ENCODE assay signal across 9 cellular contexts in genomic region chr1:6445062-6445763, GRCh38. TPM values are rescaled to one million over a fixed set of nuclear protein-coding genes. Genes with fewer than 3 reads are reported as not detected.
DNase-seq lines count a peak whose midpoint lies in the region; ATAC-seq and TF ChIP-seq lines count a peak whose summit lies in the region.
"Had no signal": no experiment of that assay in that cellular context is flagged by ENCODE, and none has a peak within 500 bp of the region (broad histone marks: within the 10 kb centered on the region; RNA-seq: fewer than 3 reads in every experiment).

No MANE protein-coding gene starts in this region.

- no peaks in the 10 kb centered on the region for H3K36me3 ChIP-seq in lung (ENCODE audit: control insufficient read depth in 2 of 2, insufficient read depth in 2 of 2, low read length in 2 of 2)

- in situ Hi-C loops in astrocyte of the cerebellum (cut with HindIII; ENCODE audit: low sequenced_read_pairs) = no loop called here

- peaks cover 6% of the 10 kb centered on the region for H3K27me3 ChIP-seq in lung (ENCODE audit: control insufficient read depth, insufficient read depth)

- H3K9me3 ChIP-seq in lung (ENCODE audit: control insufficient read depth in 2 of 2, insufficient read depth in 1 of 2, low read length in 1 of 2) = no peaks in the 10 kb centered on the region

- no peak for ATAC-seq in lung (ENCODE audit: insufficient read depth, low FRiP score)
- ATAC-seq in HG03565 (IDR thresholded peaks at IDR 0.05; ENCODE audit: unreplicated experiment) = no peak
- ATAC-seq in HG03045 (IDR thresholded peaks at IDR 0.05; ENCODE audit: unreplicated experiment) = no peak
- ATAC-seq in GM19324 (IDR thresholded peaks at IDR 0.05; ENCODE audit: low FRiP score, unreplicated experiment) = no peak

- H3K4me3 ChIP-seq in astrocyte of the cerebellum (ENCODE audit: low read depth, low read length) (no peak overlapping the region), lung (no peak overlapping the region)

- 49 to 52% methylated on average over 19 of the region's 19 CpGs for WGBS in lung, 2 donors

- DNase-seq in ELR (ENCODE audit: low read depth) (peak; percentile 63), NCI-H510A (lab: John Stamatoyannopoulos, UW) (peak; percentile 62), astrocyte of the cerebellum (ENCODE audit: low read depth) (no peak), lung (ENCODE audit: low spot score) (peak; percentile 62), KG1 (lab: John Stamatoyannopoulos, UW) (no peak)

- H3K4me1 ChIP-seq in lung (ENCODE audit: control insufficient read depth in 2 of 2, insufficient read depth in 2 of 2, low read length in 2 of 2) = peaks cover 0 to 4% of the 10 kb centered on the region in 2 donors

- TF ChIP-seq CTCF in astrocyte of the cerebellum (IDR thresholded peaks at IDR 0.05; ENCODE audit: low read depth, low read length, missing control alignments) = peak; percentile 58
- no peak for TF ChIP-seq CTCF in lung (IDR thresholded peaks at IDR 0.05; ENCODE audit: control extremely low read depth, extremely low read depth)

- no peak overlapping the region for H3K27ac ChIP-seq in lung (ENCODE audit: low read depth in 1 of 2, low read length in 1 of 2)

RNA-seq across cellular contexts. Expression of gene ESPN, which starts 20.6 kb away (rescaled TPM):
- 10 to 100 TPM; 11.2 to 20.8 TPM for total RNA-seq in lung
- polyA plus RNA-seq in lung = 1 to 10 TPM; 2.1 to 3.6 TPM
- polyA plus RNA-seq: IgD-negative memory B cell had no signal

RNA-seq across cellular contexts. Expression of gene TNFRSF25, which starts 20.8 kb away (rescaled TPM):
- total RNA-seq in lung = 10 to 100 TPM; 11.2 to 19.8 TPM
- 10 to 100 TPM in 1 of 2 donors, 1 to 10 TPM in 1; 4.9 to 12.3 TPM for polyA plus RNA-seq in lung

RNA-seq across cellular contexts. Expression of gene HES2, which starts 25.5 kb away (rescaled TPM):
- total RNA-seq in lung = 1 to 10 TPM in 1 of 2 donors, under 1 TPM in 1; 0.26 to 5.0 TPM
- polyA plus RNA-seq in lung = 1 to 10 TPM in 1 of 2 donors, under 1 TPM in 1; 0.86 to 4.5 TPM
- polyA plus RNA-seq: IgD-negative memory B cell had no signal

RNA-seq across cellular contexts. Expression of gene PLEKHG5, which starts 46.3 kb away (rescaled TPM):
- total RNA-seq in lung = 10 to 100 TPM; 11.2 to 22.9 TPM
- polyA plus RNA-seq in lung = 1 to 10 TPM; 3.4 to 8.7 TPM
- polyA plus RNA-seq: IgD-negative memory B cell had no signal

RNA-seq across cellular contexts. Expression of gene ACOT7, which starts 51.6 kb away (rescaled TPM):
- total RNA-seq in lung = 10 to 100 TPM in 1 of 2 donors, 1 to 10 TPM in 1; 8.8 to 37.4 TPM
- 10 to 100 TPM; 17.9 to 28.3 TPM for polyA plus RNA-seq in lung

Comparison
In these comparisons a context has a peak if more than half of its experiments do, and no peak if none do; other contexts are left out.
1. DNase-seq: peak in ELR (single experiment), NCI-H510A (single experiment) and lung (single experiment); none in astrocyte of the cerebellum (single experiment) and KG1 (single experiment).